Comparison of ENCODE assay signal across 13 cellular contexts in genomic region chr21:42263591-42264131, GRCh38. TPM values are rescaled to one million over a fixed set of nuclear protein-coding genes. Genes with fewer than 3 reads are reported as not detected.
DNase-seq lines count a peak whose midpoint lies in the region; FAIRE-seq and TF ChIP-seq lines count a peak whose summit lies in the region.
"Had no signal": no experiment of that assay in that cellular context is flagged by ENCODE, and none has a peak within 500 bp of the region (broad histone marks: within the 10 kb centered on the region; RNA-seq: fewer than 3 reads in every experiment).

No MANE protein-coding gene starts in this region.

- peaks cover 41% of the 10 kb centered on the region for H3K4me1 Mint-ChIP-seq in chondrocyte (ENCODE audit: low read depth)
- peaks cover 24% of the 10 kb centered on the region for H3K4me1 Mint-ChIP-seq in activated naive CD4-positive, alpha-beta T cell treated with anti-CD3 and anti-CD28 coated beads, Interleukin-2, amount 10 ng/mL, durations not matched to agents 7 days and 5 days

- H3K27ac Mint-ChIP-seq in chondrocyte (ENCODE audit: unreplicated experiment): peak overlapping the region; percentile 97
- no peak overlapping the region for H3K27ac Mint-ChIP-seq in activated naive CD4-positive, alpha-beta T cell treated with anti-CD3 and anti-CD28 coated beads, Interleukin-2, amount 10 ng/mL, durations not matched to agents 7 days and 5 days
- H3K27ac Mint-ChIP-seq: activated naive CD8-positive, alpha-beta T cell treated with anti-CD3 and anti-CD28 coated beads, Interleukin-2, amount 50 U/mL, for 24 hours had no signal

- H3K4me3 ChIP-seq in kidney (ENCODE audit: low read length in 2 of 2): no peak overlapping the region
- H3K4me3 ChIP-seq in stomach: no peak overlapping the region
- H3K4me3 ChIP-seq: pancreas had no signal

- no peak for TF ChIP-seq CTCF in chondrocyte (IDR thresholded peaks at IDR 0.05)
- TF ChIP-seq CTCF in kidney (IDR thresholded peaks at IDR 0.05; ENCODE audit: borderline replicate concordance, extremely low read depth, insufficient read depth): no peak
- TF ChIP-seq CTCF in stomach (IDR thresholded peaks at IDR 0.05): no peak

- H3K36me3 Mint-ChIP-seq in chondrocyte (ENCODE audit: low read depth): no peaks in the 10 kb centered on the region
- no peaks in the 10 kb centered on the region for H3K36me3 Mint-ChIP-seq in activated naive CD4-positive, alpha-beta T cell treated with anti-CD3 and anti-CD28 coated beads, Interleukin-2, amount 10 ng/mL, durations not matched to agents 7 days and 5 days

- H3K36me3 ChIP-seq in kidney (ENCODE audit: control insufficient read depth in 1 of 2, insufficient read depth in 2 of 2, low read length in 2 of 2): no peaks in the 10 kb centered on the region
- H3K36me3 ChIP-seq in stomach: no peaks in the 10 kb centered on the region
- H3K36me3 ChIP-seq: pancreas had no signal

- DNase-seq in MV-4-11 (lab: John Stamatoyannopoulos, UW) (peak; percentile 29), chondrocyte (ENCODE audit: low spot score) (peak; percentile 75), kidney (peak; percentile 84), stomach (no peak), germinal center (ENCODE audit: low spot score) (no peak)
- DNase-seq in activated naive CD4-positive, alpha-beta T cell treated with anti-CD3 and anti-CD28 coated beads, Interleukin-2, amount 10 ng/mL, durations not matched to agents 7 days and 5 days: no peak
- DNase-seq in stimulated activated CD4-positive, alpha-beta T cell treated with anti-CD3 and anti-CD28 coated beads, Interleukin-4, amount 100 ng/mL, for 4 hours: no peak
- DNase-seq: activated naive CD8-positive, alpha-beta T cell treated with anti-CD3 and anti-CD28 coated beads, Interleukin-2, amount 50 U/mL, for 24 hours; Calu3 had no signal

- no peaks in the 10 kb centered on the region for H3K27me3 Mint-ChIP-seq in chondrocyte (ENCODE audit: low read depth)
- peaks cover under 1% of the 10 kb centered on the region for H3K27me3 Mint-ChIP-seq in activated naive CD4-positive, alpha-beta T cell treated with anti-CD3 and anti-CD28 coated beads, Interleukin-2, amount 10 ng/mL, durations not matched to agents 7 days and 5 days
- H3K27me3 Mint-ChIP-seq: activated naive CD8-positive, alpha-beta T cell treated with anti-CD3 and anti-CD28 coated beads, Interleukin-2, amount 50 U/mL, for 24 hours had no signal

- intact Hi-C loops in kidney (cut with DNase I): no loop called here
- intact Hi-C loops in stomach (cut with DNase I; ENCODE audit: low total_unique reads): no loop called here

- WGBS in stomach, 5 donors: 64 to 81% (median 76%) methylated on average over 17 to 18 of the region's 18 CpGs

- H3K9me3 Mint-ChIP-seq in chondrocyte (ENCODE audit: low read depth): no peaks in the 10 kb centered on the region
- no peaks in the 10 kb centered on the region for H3K9me3 Mint-ChIP-seq in activated naive CD4-positive, alpha-beta T cell treated with anti-CD3 and anti-CD28 coated beads, Interleukin-2, amount 10 ng/mL, durations not matched to agents 7 days and 5 days
- H3K9me3 Mint-ChIP-seq: activated naive CD8-positive, alpha-beta T cell treated with anti-CD3 and anti-CD28 coated beads, Interleukin-2, amount 50 U/mL, for 24 hours had no signal

- peak overlapping the region in 1 of 2 donors; percentile 44 for H3K9ac ChIP-seq in kidney (ENCODE audit: low read length in 2 of 2)

- H3K27me3 ChIP-seq in stomach: no peaks in the 10 kb centered on the region
- H3K27me3 ChIP-seq: pancreas had no signal

- H3K4me1 ChIP-seq in kidney (ENCODE audit: control insufficient read depth in 1 of 2, insufficient read depth in 1 of 2, low read depth in 1 of 2, low read length in 2 of 2): peaks cover 6 to 14% of the 10 kb centered on the region in 2 donors
- H3K4me1 ChIP-seq in stomach: peaks cover 8 to 57% (median 36%) of the 10 kb centered on the region in 4 donors

- CTCF ChIA-PET in activated naive CD4-positive, alpha-beta T cell treated with anti-CD3 and anti-CD28 coated beads, Interleukin-2, amount 10 ng/mL, durations not matched to agents 7 days and 5 days (lab: Charles Lee): interaction anchor here (5.5 to 6.4 kb wide), 2 partner anchors 98 to 119 kb away, joined by 75 to 135 read pairs; no protein-coding TSS in a partner anchor

- no peak for TF ChIP-seq POLR2A in stomach (IDR thresholded peaks at IDR 0.05)

- no peaks in the 10 kb centered on the region for H3K9me3 ChIP-seq in kidney (ENCODE audit: control insufficient read depth in 1 of 2, low read length in 2 of 2)
- H3K9me3 ChIP-seq in stomach: no peaks in the 10 kb centered on the region
- H3K9me3 ChIP-seq: pancreas had no signal

- no peak for FAIRE-seq in kidney (lab: Jason Lieb, UNC)
- FAIRE-seq: endometrium, islet of Langerhans, pancreas had no signal

- H3K27ac ChIP-seq in kidney (ENCODE audit: low read depth in 2 of 2, low read length in 2 of 2) (peak overlapping the region; percentile 61 to 89), stomach (peak overlapping the region in 4 of 5 donors; percentile 35 to 65 (median 64))

- TF ChIP-seq EP300 in stomach (IDR thresholded peaks at IDR 0.05): no peak

- no peak overlapping the region for H3K4me3 Mint-ChIP-seq in chondrocyte (ENCODE audit: unreplicated experiment)
- no peak overlapping the region for H3K4me3 Mint-ChIP-seq in activated naive CD4-positive, alpha-beta T cell treated with anti-CD3 and anti-CD28 coated beads, Interleukin-2, amount 10 ng/mL, durations not matched to agents 7 days and 5 days
- H3K4me3 Mint-ChIP-seq: activated naive CD8-positive, alpha-beta T cell treated with anti-CD3 and anti-CD28 coated beads, Interleukin-2, amount 50 U/mL, for 24 hours had no signal

RNA-seq across cellular contexts. Expression of gene ABCG1, which starts 44.7 kb away (rescaled TPM):
- total RNA-seq in chondrocyte: 0.51 to 1.6 TPM (median 1.6 TPM) in 3 replicates
- total RNA-seq in kidney: 27.6 TPM
- polyA plus RNA-seq in kidney (ENCODE audit: insufficient read depth, low read depth, low replicate concordance): 5.6 TPM
- 10 to 100 TPM in 4 of 5 donors, 1 to 10 TPM in 1; 4.1 to 65.9 (median 31.6) TPM for total RNA-seq in stomach
- 1 to 10 TPM; 3.1 to 4.7 (median 4.2) TPM for polyA plus RNA-seq in stomach
- total RNA-seq: M059J had no signal

RNA-seq across cellular contexts. Expression of gene TFF3, which starts 51.5 kb away (rescaled TPM):
- total RNA-seq in chondrocyte: 1.3 to 6.0 TPM in 2 of 3 replicates, not detected in the other
- total RNA-seq in kidney: 22.4 TPM
- polyA plus RNA-seq in kidney (ENCODE audit: insufficient read depth, low read depth, low replicate concordance): 10.0 TPM
- total RNA-seq in stomach: 100 to 1,000 TPM in 2 of 5 donors, 10 to 100 TPM in 2, 1 to 10 TPM in 1; 2.0 to 488 (median 49.6) TPM
- polyA plus RNA-seq in stomach: 10 to 100 TPM in 2 of 3 donors, 1 to 10 TPM in 1; 7.1 to 27.8 (median 26.8) TPM
- total RNA-seq: Calu3 had no signal

Comparison
In these comparisons a context has a peak if more than half of its experiments do, and no peak if none do; other contexts are left out.
1. DNase-seq: peak in MV-4-11 (single experiment), chondrocyte (single experiment) and kidney (single experiment); none in stomach (single experiment), germinal center (single experiment), activated naive CD4-positive, alpha-beta T cell treated with anti-CD3 and anti-CD28 coated beads, Interleukin-2, amount 10 ng/mL, durations not matched to agents 7 days and 5 days (single experiment) and stimulated activated CD4-positive, alpha-beta T cell treated with anti-CD3 and anti-CD28 coated beads, Interleukin-4, amount 100 ng/mL, for 4 hours (0 of 2).